In the genomic region with DNA sequence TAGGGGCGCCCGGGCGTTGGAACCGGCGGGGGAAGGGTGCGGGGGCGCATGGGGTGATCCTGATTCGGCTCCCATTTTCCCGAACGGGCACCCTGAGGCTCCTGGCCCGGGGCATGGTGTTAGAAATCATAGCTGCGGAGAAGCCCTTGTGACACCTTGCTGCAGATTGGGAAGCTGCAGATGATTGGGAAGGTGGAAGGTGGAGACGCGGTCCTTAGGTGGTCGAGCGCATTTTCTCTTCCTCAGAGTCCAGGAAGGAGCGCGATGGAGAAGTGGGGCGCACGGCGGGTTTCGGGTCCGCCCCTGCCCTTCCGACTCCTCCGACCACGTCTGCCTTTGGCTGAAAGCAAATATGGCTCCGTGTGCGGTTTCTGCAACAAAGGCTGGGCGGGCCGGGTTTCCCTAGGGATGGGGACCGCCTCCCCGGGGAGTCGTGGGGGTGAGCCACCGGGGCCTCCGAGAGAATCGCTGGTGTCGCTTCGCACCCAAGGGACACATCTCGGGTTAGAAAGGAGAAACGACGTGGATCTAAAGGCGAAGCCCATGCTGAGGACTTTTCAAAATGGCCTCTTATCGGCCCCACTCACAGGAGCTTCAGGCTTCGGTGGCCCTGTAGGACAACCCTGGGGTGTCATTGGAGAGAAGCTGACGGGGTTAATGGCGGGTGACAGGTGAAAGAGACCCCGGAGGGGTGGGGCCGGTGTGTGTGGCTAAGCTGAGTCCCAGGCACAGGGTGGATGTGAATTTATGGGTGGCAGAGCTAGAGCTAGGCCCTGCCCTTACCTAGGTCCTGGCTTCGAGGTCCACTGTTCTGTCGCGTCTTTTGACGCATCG, we compare ENCODE assay signal across 1 cellular context.
TF ChIP-seq lines count a peak whose summit lies in the region.

No MANE protein-coding gene starts in this region.

TF ChIP-seq in K562, 482 proteins besides CTCF, POLR2A, EP300 and RAD21 (continued from another document and continues in another):
- TF ChIP-seq, protein P1, sequence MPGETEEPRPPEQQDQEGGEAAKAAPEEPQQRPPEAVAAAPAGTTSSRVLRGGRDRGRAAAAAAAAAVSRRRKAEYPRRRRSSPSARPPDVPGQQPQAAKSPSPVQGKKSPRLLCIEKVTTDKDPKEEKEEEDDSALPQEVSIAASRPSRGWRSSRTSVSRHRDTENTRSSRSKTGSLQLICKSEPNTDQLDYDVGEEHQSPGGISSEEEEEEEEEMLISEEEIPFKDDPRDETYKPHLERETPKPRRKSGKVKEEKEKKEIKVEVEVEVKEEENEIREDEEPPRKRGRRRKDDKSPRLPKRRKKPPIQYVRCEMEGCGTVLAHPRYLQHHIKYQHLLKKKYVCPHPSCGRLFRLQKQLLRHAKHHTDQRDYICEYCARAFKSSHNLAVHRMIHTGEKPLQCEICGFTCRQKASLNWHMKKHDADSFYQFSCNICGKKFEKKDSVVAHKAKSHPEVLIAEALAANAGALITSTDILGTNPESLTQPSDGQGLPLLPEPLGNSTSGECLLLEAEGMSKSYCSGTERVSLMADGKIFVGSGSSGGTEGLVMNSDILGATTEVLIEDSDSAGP (CRISPR knock-in tag; IDR thresholded peaks at IDR 0.05): no peak
- TF ChIP-seq ASH1L (IDR thresholded peaks at IDR 0.05; ENCODE audit: borderline replicate concordance, low read depth, partially characterized antibody): no peak
- peak; percentile 71 to 92 (median 88) for TF ChIP-seq YY1 (IDR thresholded peaks at IDR 0.05; ENCODE audit: borderline replicate concordance in 1 of 3, control insufficient read depth in 1 of 3, extremely low read depth in 1 of 3, insufficient read depth in 3 of 3, insufficient read length in 1 of 3, insufficient replicate concordance in 2 of 3, low read depth in 1 of 3, low read length in 2 of 3)
- TF ChIP-seq, protein P2, sequence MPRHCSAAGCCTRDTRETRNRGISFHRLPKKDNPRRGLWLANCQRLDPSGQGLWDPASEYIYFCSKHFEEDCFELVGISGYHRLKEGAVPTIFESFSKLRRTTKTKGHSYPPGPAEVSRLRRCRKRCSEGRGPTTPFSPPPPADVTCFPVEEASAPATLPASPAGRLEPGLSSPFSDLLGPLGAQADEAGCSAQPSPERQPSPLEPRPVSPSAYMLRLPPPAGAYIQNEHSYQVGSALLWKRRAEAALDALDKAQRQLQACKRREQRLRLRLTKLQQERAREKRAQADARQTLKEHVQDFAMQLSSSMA (CRISPR knock-in tag; IDR thresholded peaks at IDR 0.05): no peak
- no peak for TF ChIP-seq HMGXB4 (CRISPR knock-in tag; IDR thresholded peaks at IDR 0.05)
- peak in 1 of 2 experiments; percentile 15; a peak in 2 of 4 replicates for TF ChIP-seq MAZ (CRISPR knock-in tag; conservative IDR thresholded peaks at IDR 0.05 in 1 of 2, IDR thresholded peaks at IDR 0.05 in 1 of 2)
- no peak for TF ChIP-seq NCOA6 (IDR thresholded peaks at IDR 0.05)
- no peak for TF ChIP-seq ATF7 (IDR thresholded peaks at IDR 0.05)
- TF ChIP-seq, protein P3, sequence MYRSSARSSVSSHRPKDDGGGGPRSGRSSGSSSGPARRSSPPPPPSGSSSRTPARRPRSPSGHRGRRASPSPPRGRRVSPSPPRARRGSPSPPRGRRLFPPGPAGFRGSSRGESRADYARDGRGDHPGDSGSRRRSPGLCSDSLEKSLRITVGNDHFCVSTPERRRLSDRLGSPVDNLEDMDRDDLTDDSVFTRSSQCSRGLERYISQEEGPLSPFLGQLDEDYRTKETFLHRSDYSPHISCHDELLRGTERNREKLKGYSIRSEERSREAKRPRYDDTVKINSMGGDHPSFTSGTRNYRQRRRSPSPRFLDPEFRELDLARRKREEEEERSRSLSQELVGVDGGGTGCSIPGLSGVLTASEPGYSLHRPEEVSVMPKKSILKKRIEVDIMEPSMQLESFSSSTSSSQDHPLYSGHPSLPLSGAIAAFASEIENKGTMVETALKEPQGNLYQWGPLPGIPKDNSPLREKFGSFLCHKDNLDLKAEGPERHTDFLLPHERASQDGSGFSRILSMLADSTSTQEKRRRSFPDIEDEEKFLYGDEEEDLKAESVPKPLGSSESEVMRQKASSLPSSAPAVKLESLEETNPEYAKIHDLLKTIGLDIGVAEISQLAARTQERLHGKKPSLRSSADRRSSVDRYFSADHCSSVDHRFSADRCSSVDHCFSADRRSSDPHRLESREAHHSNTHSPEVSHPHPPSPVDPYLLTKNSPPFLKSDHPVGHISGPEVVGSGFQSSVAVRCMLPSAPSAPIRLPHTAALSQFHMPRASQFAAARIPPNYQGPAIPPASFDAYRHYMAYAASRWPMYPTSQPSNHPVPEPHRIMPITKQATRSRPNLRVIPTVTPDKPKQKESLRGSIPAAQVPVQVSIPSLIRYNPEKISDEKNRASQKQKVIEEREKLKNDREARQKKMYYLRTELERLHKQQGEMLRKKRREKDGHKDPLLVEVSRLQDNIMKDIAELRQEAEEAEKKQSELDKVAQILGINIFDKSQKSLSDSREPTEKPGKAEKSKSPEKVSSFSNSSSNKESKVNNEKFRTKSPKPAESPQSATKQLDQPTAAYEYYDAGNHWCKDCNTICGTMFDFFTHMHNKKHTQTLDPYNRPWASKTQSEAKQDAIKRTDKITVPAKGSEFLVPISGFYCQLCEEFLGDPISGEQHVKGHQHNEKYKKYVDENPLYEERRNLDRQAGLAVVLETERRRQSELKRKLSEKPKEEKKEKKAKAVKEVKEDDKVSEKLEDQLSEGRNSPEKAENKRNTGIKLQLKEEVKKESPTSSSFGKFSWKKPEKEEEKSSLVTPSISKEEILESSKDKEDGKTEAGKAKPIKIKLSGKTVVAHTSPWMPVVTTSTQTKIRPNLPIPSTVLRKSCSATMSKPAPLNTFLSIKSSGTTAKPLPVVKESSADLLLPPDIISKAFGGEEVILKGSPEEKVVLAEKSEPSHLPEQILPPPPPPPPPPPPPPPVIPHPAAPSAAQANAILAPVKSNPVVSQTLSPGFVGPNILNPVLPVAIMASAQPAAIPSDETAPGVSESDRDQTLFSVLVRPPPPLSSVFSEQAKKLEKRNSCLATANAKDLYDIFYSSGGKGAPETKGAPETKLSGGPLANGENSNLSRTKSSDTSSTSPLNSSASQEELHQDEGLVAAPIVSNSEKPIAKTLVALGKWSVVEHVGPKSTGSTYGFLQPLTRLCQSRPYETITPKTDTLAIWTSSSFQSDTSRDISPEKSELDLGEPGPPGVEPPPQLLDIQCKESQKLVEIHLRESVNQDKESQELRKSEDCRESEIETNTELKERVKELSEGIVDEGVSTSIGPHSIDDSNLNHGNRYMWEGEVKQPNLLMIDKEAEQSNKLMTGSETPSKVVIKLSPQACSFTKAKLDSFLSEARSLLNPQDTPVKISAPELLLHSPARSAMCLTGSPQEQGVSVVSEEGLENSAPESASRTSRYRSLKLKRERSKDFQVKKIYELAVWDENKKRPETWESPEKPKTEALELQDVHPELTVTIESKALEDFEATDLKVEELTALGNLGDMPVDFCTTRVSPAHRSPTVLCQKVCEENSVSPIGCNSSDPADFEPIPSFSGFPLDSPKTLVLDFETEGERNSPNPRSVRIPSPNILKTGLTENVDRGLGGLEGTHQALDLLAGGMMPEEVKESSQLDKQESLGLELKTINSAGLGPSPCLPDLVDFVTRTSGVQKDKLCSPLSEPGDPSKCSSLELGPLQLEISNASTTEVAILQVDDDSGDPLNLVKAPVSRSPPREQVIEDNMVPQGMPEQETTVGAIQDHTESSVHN (IDR thresholded peaks at IDR 0.05; ENCODE audit: borderline replicate concordance in 1 of 2, low read depth in 1 of 2): no peak
- no peak for TF ChIP-seq ZNF274 (IDR thresholded peaks at IDR 0.05; ENCODE audit: borderline replicate concordance, low read depth, low read length)
- TF ChIP-seq, protein P4, sequence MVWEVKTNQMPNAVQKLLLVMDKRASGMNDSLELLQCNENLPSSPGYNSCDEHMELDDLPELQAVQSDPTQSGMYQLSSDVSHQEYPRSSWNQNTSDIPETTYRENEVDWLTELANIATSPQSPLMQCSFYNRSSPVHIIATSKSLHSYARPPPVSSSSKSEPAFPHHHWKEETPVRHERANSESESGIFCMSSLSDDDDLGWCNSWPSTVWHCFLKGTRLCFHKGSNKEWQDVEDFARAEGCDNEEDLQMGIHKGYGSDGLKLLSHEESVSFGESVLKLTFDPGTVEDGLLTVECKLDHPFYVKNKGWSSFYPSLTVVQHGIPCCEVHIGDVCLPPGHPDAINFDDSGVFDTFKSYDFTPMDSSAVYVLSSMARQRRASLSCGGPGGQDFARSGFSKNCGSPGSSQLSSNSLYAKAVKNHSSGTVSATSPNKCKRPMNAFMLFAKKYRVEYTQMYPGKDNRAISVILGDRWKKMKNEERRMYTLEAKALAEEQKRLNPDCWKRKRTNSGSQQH (CRISPR knock-in tag; IDR thresholded peaks at IDR 0.05): no peak
- TF ChIP-seq, protein P5, sequence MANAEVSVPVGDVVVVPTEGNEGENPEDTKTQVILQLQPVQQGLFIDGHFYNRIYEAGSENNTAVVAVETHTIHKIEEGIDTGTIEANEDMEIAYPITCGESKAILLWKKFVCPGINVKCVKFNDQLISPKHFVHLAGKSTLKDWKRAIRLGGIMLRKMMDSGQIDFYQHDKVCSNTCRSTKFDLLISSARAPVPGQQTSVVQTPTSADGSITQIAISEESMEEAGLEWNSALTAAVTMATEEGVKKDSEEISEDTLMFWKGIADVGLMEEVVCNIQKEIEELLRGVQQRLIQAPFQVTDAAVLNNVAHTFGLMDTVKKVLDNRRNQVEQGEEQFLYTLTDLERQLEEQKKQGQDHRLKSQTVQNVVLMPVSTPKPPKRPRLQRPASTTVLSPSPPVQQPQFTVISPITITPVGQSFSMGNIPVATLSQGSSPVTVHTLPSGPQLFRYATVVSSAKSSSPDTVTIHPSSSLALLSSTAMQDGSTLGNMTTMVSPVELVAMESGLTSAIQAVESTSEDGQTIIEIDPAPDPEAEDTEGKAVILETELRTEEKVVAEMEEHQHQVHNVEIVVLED (CRISPR knock-in tag; IDR thresholded peaks at IDR 0.05): no peak
- TF ChIP-seq ZBTB1 (CRISPR knock-in tag; IDR thresholded peaks at IDR 0.05; ENCODE audit: borderline replicate concordance, low read depth): no peak
- TF ChIP-seq HNRNPK (IDR thresholded peaks at IDR 0.05; ENCODE audit: low read depth, low read length, poor library complexity, severe bottlenecking): no peak
- TF ChIP-seq RHOXF2B (CRISPR knock-in tag; conservative IDR thresholded peaks at IDR 0.05): no peak; the same call in 1 of the 2 replicates
- TF ChIP-seq, protein P6, sequence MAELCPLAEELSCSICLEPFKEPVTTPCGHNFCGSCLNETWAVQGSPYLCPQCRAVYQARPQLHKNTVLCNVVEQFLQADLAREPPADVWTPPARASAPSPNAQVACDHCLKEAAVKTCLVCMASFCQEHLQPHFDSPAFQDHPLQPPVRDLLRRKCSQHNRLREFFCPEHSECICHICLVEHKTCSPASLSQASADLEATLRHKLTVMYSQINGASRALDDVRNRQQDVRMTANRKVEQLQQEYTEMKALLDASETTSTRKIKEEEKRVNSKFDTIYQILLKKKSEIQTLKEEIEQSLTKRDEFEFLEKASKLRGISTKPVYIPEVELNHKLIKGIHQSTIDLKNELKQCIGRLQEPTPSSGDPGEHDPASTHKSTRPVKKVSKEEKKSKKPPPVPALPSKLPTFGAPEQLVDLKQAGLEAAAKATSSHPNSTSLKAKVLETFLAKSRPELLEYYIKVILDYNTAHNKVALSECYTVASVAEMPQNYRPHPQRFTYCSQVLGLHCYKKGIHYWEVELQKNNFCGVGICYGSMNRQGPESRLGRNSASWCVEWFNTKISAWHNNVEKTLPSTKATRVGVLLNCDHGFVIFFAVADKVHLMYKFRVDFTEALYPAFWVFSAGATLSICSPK (IDR thresholded peaks at IDR 0.05; ENCODE audit: borderline replicate concordance): no peak
- no peak for TF ChIP-seq PHTF2 (CRISPR knock-in tag; IDR thresholded peaks at IDR 0.05)
- TF ChIP-seq, protein P7, sequence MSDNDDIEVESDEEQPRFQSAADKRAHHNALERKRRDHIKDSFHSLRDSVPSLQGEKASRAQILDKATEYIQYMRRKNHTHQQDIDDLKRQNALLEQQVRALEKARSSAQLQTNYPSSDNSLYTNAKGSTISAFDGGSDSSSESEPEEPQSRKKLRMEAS (CRISPR knock-in tag; IDR thresholded peaks at IDR 0.05): peak; percentile 36; the same call in 1 of the 2 replicates
- no peak for TF ChIP-seq SMC3 (conservative IDR thresholded peaks at IDR 0.05; ENCODE audit: insufficient read depth, low read depth, low read length)
- TF ChIP-seq, protein P8, sequence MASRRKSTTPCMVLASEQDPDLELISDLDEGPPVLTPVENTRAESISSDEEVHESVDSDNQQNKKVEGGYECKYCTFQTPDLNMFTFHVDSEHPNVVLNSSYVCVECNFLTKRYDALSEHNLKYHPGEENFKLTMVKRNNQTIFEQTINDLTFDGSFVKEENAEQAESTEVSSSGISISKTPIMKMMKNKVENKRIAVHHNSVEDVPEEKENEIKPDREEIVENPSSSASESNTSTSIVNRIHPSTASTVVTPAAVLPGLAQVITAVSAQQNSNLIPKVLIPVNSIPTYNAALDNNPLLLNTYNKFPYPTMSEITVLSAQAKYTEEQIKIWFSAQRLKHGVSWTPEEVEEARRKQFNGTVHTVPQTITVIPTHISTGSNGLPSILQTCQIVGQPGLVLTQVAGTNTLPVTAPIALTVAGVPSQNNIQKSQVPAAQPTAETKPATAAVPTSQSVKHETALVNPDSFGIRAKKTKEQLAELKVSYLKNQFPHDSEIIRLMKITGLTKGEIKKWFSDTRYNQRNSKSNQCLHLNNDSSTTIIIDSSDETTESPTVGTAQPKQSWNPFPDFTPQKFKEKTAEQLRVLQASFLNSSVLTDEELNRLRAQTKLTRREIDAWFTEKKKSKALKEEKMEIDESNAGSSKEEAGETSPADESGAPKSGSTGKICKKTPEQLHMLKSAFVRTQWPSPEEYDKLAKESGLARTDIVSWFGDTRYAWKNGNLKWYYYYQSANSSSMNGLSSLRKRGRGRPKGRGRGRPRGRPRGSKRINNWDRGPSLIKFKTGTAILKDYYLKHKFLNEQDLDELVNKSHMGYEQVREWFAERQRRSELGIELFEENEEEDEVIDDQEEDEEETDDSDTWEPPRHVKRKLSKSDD (conservative IDR thresholded peaks at IDR 0.05; ENCODE audit: low read length): no peak
- no peak for TF ChIP-seq SOX6 (IDR thresholded peaks at IDR 0.05)
